In genomic region chr2:80529466-80530165, GRCh38 we compare ENCODE assay signal across 28 cellular contexts.
DNase-seq lines count a peak whose midpoint lies in the region; ATAC-seq and TF ChIP-seq lines count a peak whose summit lies in the region.
"Had no signal": no experiment of that assay in that cellular context is flagged by ENCODE, and none has a peak within 500 bp of the region (broad histone marks: within the 10 kb centered on the region; RNA-seq: fewer than 3 reads in every experiment).

No MANE protein-coding gene starts in this region.

- H3K4me2 ChIP-seq in KMS-11: peak overlapping the region; percentile 46

- no peak overlapping the region for H3K4me3 Mint-ChIP-seq in endodermal cell
- H3K4me3 Mint-ChIP-seq: activated T-cell treated with anti-CD3 and anti-CD28 coated beads, Interleukin-2, amount 50 U/mL, for 4 hours; brain; neural crest cell; stimulated activated effector memory CD8-positive, alpha-beta T cell treated with anti-CD3 and anti-CD28 coated beads, Interleukin-12 subunit alpha, Interleukin-12 subunit beta, amount 100 ng/mL, for 72 hours had no signal

- H3K27me3 Mint-ChIP-seq in endodermal cell (ENCODE audit: insufficient read depth): no peaks in the 10 kb centered on the region
- H3K27me3 Mint-ChIP-seq: brain had no signal

- H3K4me3 ChIP-seq in KMS-11 (IDR thresholded peaks at IDR 0.05; ENCODE audit: insufficient read depth, low read depth, low read length): no peak overlapping the region
- no peak overlapping the region for H3K4me3 ChIP-seq in endodermal cell (ENCODE audit: low read length)
- H3K4me3 ChIP-seq: GM23248, Peyer's patch, spleen, upper lobe of left lung had no signal

- no peaks in the 10 kb centered on the region for H4K20me1 ChIP-seq in KMS-11 (ENCODE audit: insufficient read depth)

- H3K4me1 ChIP-seq in KMS-11 (ENCODE audit: low read depth, poor library complexity, severe bottlenecking) (peaks cover 70% of the 10 kb centered on the region), endodermal cell (ENCODE audit: control insufficient read depth, insufficient read depth, low read length) (no peaks in the 10 kb centered on the region)
- H3K4me1 ChIP-seq: parathyroid adenoma, Peyer's patch, spleen, upper lobe of left lung had no signal

- peak; percentile 28 for ATAC-seq in GM19023 (IDR thresholded peaks at IDR 0.05; ENCODE audit: unreplicated experiment)
- ATAC-seq in HG02852 (IDR thresholded peaks at IDR 0.05; ENCODE audit: unreplicated experiment): peak; percentile 37
- ATAC-seq in HG02840 (IDR thresholded peaks at IDR 0.05; ENCODE audit: low FRiP score, unreplicated experiment): no peak
- ATAC-seq: activated T-cell treated with anti-CD3 and anti-CD28 coated beads, Interleukin-2, amount 50 U/mL, for 4 hours; HepG2; right cardiac atrium; stimulated activated effector memory CD8-positive, alpha-beta T cell treated with anti-CD3 and anti-CD28 coated beads, Interleukin-12 subunit alpha, Interleukin-12 subunit beta, amount 100 ng/mL, for 72 hours had no signal

- H3K36me3 ChIP-seq in KMS-11 (ENCODE audit: insufficient read depth): no peaks in the 10 kb centered on the region
- no peaks in the 10 kb centered on the region for H3K36me3 ChIP-seq in endodermal cell (ENCODE audit: control insufficient read depth, insufficient read depth, low read length)
- H3K36me3 ChIP-seq: Peyer's patch, spleen, upper lobe of left lung had no signal

- no peaks in the 10 kb centered on the region for H3K4me1 Mint-ChIP-seq in endodermal cell
- H3K4me1 Mint-ChIP-seq: brain; neural crest cell; stimulated activated effector memory CD8-positive, alpha-beta T cell treated with anti-CD3 and anti-CD28 coated beads, Interleukin-12 subunit alpha, Interleukin-12 subunit beta, amount 100 ng/mL, for 72 hours had no signal

- TF ChIP-seq CTCF in KMS-11 (conservative IDR thresholded peaks at IDR 0.05; ENCODE audit: low read depth, low read length) (no peak), endodermal cell (conservative IDR thresholded peaks at IDR 0.05) (no peak)

- WGBS in endodermal cell (ENCODE audit: insufficient coverage in 1 of 2, insufficient read length in 1 of 2), 2 experiments: 90 to 95% methylated on average over 6 to 7 of the region's 7 CpGs

- H3K9me3 ChIP-seq in endodermal cell (ENCODE audit: control insufficient read depth, low read length): no peaks in the 10 kb centered on the region
- H3K9me3 ChIP-seq: Peyer's patch, upper lobe of left lung had no signal

- no peaks in the 10 kb centered on the region for H3K9me3 Mint-ChIP-seq in endodermal cell
- H3K9me3 Mint-ChIP-seq: brain had no signal

- H3K79me2 ChIP-seq in KMS-11 (ENCODE audit: insufficient read depth, low read depth): no peaks in the 10 kb centered on the region
- H3K79me2 ChIP-seq: parathyroid adenoma had no signal

- DNase-seq in NCI-H1694 (lab: John Stamatoyannopoulos, UW) (no peak), endodermal cell (no peak), NCI-H1105 (lab: John Stamatoyannopoulos, UW) (no peak)
- DNase-seq: activated CD4-positive, alpha-beta T cell treated with anti-CD3 and anti-CD28 coated beads, Interleukin-2, amount 50 U/mL, for 1 hour; activated T-cell treated with anti-CD3 and anti-CD28 coated beads, Interleukin-2, amount 50 U/mL, for 4 hours; DND-41; GM23248; mesenchymal stem cell; NCI-H1694 treated with DMSO at 0.1 percent for 48 hours; Peyer's patch; right cardiac atrium; SHP77 treated with DMSO at 0.1 percent for 48 hours; spleen; stimulated activated CD4-positive, alpha-beta T cell treated with anti-CD3 and anti-CD28 coated beads, Interleukin-4, amount 100 ng/mL, for 1 hour; substantia nigra; SW 1271; T1000; upper lobe of left lung had no signal

- H3K27me3 ChIP-seq in KMS-11 (ENCODE audit: insufficient read depth, low read depth): no peaks in the 10 kb centered on the region
- no peaks in the 10 kb centered on the region for H3K27me3 ChIP-seq in endodermal cell (ENCODE audit: control insufficient read depth, insufficient read depth, low read length, poor library complexity, severe bottlenecking)
- H3K27me3 ChIP-seq: Peyer's patch, spleen, upper lobe of left lung had no signal

- H2AFZ ChIP-seq in KMS-11 (ENCODE audit: low read depth): peak overlapping the region; percentile 41
- H2AFZ ChIP-seq: GM23248, parathyroid adenoma had no signal

- H3K9ac ChIP-seq in KMS-11 (peak overlapping the region; percentile 35; the same call in 1 of the 2 replicates), endodermal cell (ENCODE audit: extremely low read depth, low read length, poor library complexity, severe bottlenecking) (no peak overlapping the region)
- H3K9ac ChIP-seq: GM23248, parathyroid adenoma had no signal

- H3K36me3 Mint-ChIP-seq in endodermal cell (ENCODE audit: low read depth): no peaks in the 10 kb centered on the region
- H3K36me3 Mint-ChIP-seq: brain; stimulated activated effector memory CD8-positive, alpha-beta T cell treated with anti-CD3 and anti-CD28 coated beads, Interleukin-12 subunit alpha, Interleukin-12 subunit beta, amount 100 ng/mL, for 72 hours had no signal

- peak overlapping the region; percentile 76 for H3K27ac ChIP-seq in KMS-11
- no peak overlapping the region for H3K27ac ChIP-seq in endodermal cell (ENCODE audit: low read depth, low read length)
- H3K27ac ChIP-seq: C4-2B, GM23248, parathyroid adenoma, Peyer's patch, spleen, upper lobe of left lung had no signal

- H3K27ac Mint-ChIP-seq in endodermal cell: no peak overlapping the region
- H3K27ac Mint-ChIP-seq: brain; stimulated activated effector memory CD8-positive, alpha-beta T cell treated with anti-CD3 and anti-CD28 coated beads, Interleukin-12 subunit alpha, Interleukin-12 subunit beta, amount 100 ng/mL, for 72 hours had no signal
